12 cellular contexts compared by ENCODE assay signal in genomic region chr4:11748169-11748872, GRCh38.
DNase-seq lines count a peak whose midpoint lies in the region; ATAC-seq, FAIRE-seq and TF ChIP-seq lines count a peak whose summit lies in the region.
"Had no signal": no experiment of that assay in that cellular context is flagged by ENCODE, and none has a peak within 500 bp of the region (broad histone marks: within the 10 kb centered on the region; RNA-seq: fewer than 3 reads in every experiment).

No MANE protein-coding gene starts in this region.

- no peaks in the 10 kb centered on the region for H3K9me3 ChIP-seq in PC-3 (ENCODE audit: low read length)
- H3K9me3 ChIP-seq in T-helper 17 cell (ENCODE audit: control insufficient read depth, low read length, poor library complexity, severe bottlenecking), result no peaks in the 10 kb centered on the region

- no peak overlapping the region for H3K4me3 ChIP-seq in BJ (ENCODE audit: low read depth, low read length)
- peak overlapping the region; percentile 46; the same call in 1 of the 2 replicates for H3K4me3 ChIP-seq in PC-3 (ENCODE audit: low read length)

- H3K36me3 Mint-ChIP-seq in T-helper 17 cell (ENCODE audit: low read depth), result peaks cover 2% of the 10 kb centered on the region

- H3K27ac Mint-ChIP-seq in T-helper 17 cell, result no peak overlapping the region
- H3K27ac Mint-ChIP-seq: progenitor cell of endocrine pancreas; T-helper 1 cell treated with Interleukin-12 subunit alpha and Interleukin-12 subunit beta and Interleukin-4 antibody, amounts not matched to agents 30 μg/mL and 1 μg/mL, for 36 hours had no signal

- no peaks in the 10 kb centered on the region for H3K27me3 ChIP-seq in BJ (ENCODE audit: control insufficient read depth, insufficient read depth, low read length)
- H3K27me3 ChIP-seq in PC-3 (ENCODE audit: low read length), result no peaks in the 10 kb centered on the region

- TF ChIP-seq CTCF in BJ (IDR thresholded peaks at IDR 0.05; ENCODE audit: insufficient read depth, low read depth, low read length) (no peak), PC-3 (conservative IDR thresholded peaks at IDR 0.05; ENCODE audit: low read depth, low read length) (no peak)

- peak overlapping the region; percentile 56 for H2AFZ ChIP-seq in PC-3 (ENCODE audit: low read length)

- no TSS peak for BruUV-seq in PC-3 (replicated peaks; lab: Mats Ljungman, UMichigan)

- peak overlapping the region; percentile 82 for H3K27ac ChIP-seq in PC-3 (ENCODE audit: low read length)

- POLR2A ChIA-PET in BJ (lab: Charles Lee), result no interaction called here
- POLR2A ChIA-PET in PC-3 (lab: Charles Lee; ENCODE audit: unreplicated experiment), result interaction anchor here (0.6 to 0.7 kb wide), 2 partner anchors 24 to 56 kb away, joined by 3 read pairs; no protein-coding TSS in a partner anchor

- no peaks in the 10 kb centered on the region for H3K79me2 ChIP-seq in PC-3 (ENCODE audit: low read length)

- peak; percentile 97 for ATAC-seq in PC-3
- no peak for ATAC-seq in GM19351 (IDR thresholded peaks at IDR 0.05; ENCODE audit: unreplicated experiment)
- no peak for ATAC-seq in T-helper 17 cell

- H3F3A ChIP-seq in PC-3 (ENCODE audit: low read length, unreplicated experiment), result no peaks in the 10 kb centered on the region

- H3K4me1 ChIP-seq in PC-3 (ENCODE audit: insufficient read depth, low read length), result peaks cover 16% of the 10 kb centered on the region

- H4K20me1 ChIP-seq in PC-3 (ENCODE audit: low read length), result no peaks in the 10 kb centered on the region

- H3K9me2 ChIP-seq in PC-3 (replicated peaks; ENCODE audit: low read length), result no peaks in the 10 kb centered on the region

- peak; percentile 76 for FAIRE-seq in endometrium (lab: Jason Lieb, UNC)

- intact Hi-C loops in PC-3 (cut with micrococcal nuclease), result loop anchor here (2.0 kb wide), 1 partner anchor 24 kb away; no protein-coding TSS in a partner anchor

- peaks cover under 1% of the 10 kb centered on the region for H3K27me3 Mint-ChIP-seq in T-helper 17 cell
- H3K27me3 Mint-ChIP-seq: progenitor cell of endocrine pancreas had no signal

- H3K4me2 ChIP-seq in PC-3 (ENCODE audit: low read length), result peak overlapping the region; percentile 78

- H3K9ac ChIP-seq in PC-3 (ENCODE audit: low read length), result no peak overlapping the region

- CTCF ChIA-PET in BJ (lab: Yijun Ruan, JAX), result interaction anchor here (0.5 to 0.8 kb wide), 2 partner anchors 10 to 18 kb away, joined by 3 read pairs; no protein-coding TSS in a partner anchor
- CTCF ChIA-PET in PC-3 (lab: Charles Lee), result interaction anchor here (0.6 kb wide), 1 partner anchor 73 kb away, joined by 3 read pairs; no protein-coding TSS in a partner anchor

- H3K36me3 ChIP-seq in BJ (ENCODE audit: control insufficient read depth, insufficient read depth, low read length), result no peaks in the 10 kb centered on the region
- no peaks in the 10 kb centered on the region for H3K36me3 ChIP-seq in PC-3 (ENCODE audit: low read depth, low read length)

- no peak overlapping the region for H3K4me3 Mint-ChIP-seq in T-helper 17 cell
- H3K4me3 Mint-ChIP-seq: T-helper 1 cell treated with Interleukin-12 subunit alpha and Interleukin-12 subunit beta and Interleukin-4 antibody, amounts not matched to agents 30 μg/mL and 1 μg/mL, for 36 hours had no signal

- H3K4me1 Mint-ChIP-seq in T-helper 17 cell, result no peaks in the 10 kb centered on the region

- DNase-seq in BJ (ENCODE audit: low read depth), result peak; percentile 11
- peak; percentile 76 for DNase-seq in PC-3
- peak; percentile 23 for DNase-seq in medulla oblongata (ENCODE audit: extremely low spot score)
- no peak for DNase-seq in OCI-M2 (lab: John Stamatoyannopoulos, UW; ENCODE audit: unreplicated experiment)
- no peak for DNase-seq in D341Med (ENCODE audit: low spot score)
- no peak for DNase-seq in T-helper 17 cell
- DNase-seq: activated CD8-positive, alpha-beta memory T cell treated with anti-CD3 and anti-CD28 coated beads, Interleukin-2, amount 50 U/mL, for 48 hours; NCI-H2171 treated with DMSO at 0.1 percent for 48 hours had no signal

Comparison
In these comparisons a context has a peak if more than half of its experiments do, and no peak if none do; other contexts are left out.
1. DNase-seq: peak in BJ (single experiment), PC-3 (single experiment) and medulla oblongata (single experiment); none in OCI-M2 (single experiment), D341Med (single experiment) and T-helper 17 cell (0 of 3).